Comparison of ENCODE assay signal across 1 cellular context in genomic region chr11:84722583-84723108, GRCh38.
TF ChIP-seq lines count a peak whose summit lies in the region.

No MANE protein-coding gene starts in this region.

TF ChIP-seq in WTC11, 78 proteins besides CTCF, POLR2A, EP300 and RAD21 (continued from another document):
- TF ChIP-seq, protein P1, sequence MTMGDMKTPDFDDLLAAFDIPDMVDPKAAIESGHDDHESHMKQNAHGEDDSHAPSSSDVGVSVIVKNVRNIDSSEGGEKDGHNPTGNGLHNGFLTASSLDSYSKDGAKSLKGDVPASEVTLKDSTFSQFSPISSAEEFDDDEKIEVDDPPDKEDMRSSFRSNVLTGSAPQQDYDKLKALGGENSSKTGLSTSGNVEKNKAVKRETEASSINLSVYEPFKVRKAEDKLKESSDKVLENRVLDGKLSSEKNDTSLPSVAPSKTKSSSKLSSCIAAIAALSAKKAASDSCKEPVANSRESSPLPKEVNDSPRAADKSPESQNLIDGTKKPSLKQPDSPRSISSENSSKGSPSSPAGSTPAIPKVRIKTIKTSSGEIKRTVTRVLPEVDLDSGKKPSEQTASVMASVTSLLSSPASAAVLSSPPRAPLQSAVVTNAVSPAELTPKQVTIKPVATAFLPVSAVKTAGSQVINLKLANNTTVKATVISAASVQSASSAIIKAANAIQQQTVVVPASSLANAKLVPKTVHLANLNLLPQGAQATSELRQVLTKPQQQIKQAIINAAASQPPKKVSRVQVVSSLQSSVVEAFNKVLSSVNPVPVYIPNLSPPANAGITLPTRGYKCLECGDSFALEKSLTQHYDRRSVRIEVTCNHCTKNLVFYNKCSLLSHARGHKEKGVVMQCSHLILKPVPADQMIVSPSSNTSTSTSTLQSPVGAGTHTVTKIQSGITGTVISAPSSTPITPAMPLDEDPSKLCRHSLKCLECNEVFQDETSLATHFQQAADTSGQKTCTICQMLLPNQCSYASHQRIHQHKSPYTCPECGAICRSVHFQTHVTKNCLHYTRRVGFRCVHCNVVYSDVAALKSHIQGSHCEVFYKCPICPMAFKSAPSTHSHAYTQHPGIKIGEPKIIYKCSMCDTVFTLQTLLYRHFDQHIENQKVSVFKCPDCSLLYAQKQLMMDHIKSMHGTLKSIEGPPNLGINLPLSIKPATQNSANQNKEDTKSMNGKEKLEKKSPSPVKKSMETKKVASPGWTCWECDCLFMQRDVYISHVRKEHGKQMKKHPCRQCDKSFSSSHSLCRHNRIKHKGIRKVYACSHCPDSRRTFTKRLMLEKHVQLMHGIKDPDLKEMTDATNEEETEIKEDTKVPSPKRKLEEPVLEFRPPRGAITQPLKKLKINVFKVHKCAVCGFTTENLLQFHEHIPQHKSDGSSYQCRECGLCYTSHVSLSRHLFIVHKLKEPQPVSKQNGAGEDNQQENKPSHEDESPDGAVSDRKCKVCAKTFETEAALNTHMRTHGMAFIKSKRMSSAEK (CRISPR knock-in tag; IDR thresholded peaks at IDR 0.05; ENCODE audit: borderline replicate concordance): no peak
